In genomic region chrX:130902783-130903613, GRCh38 we compare ENCODE assay signal across 8 cellular contexts. TPM values are rescaled to one million over a fixed set of nuclear protein-coding genes. Genes with fewer than 3 reads are reported as not detected.
A peak's percentile ranks its signal among the peaks of the same experiment; 100 is the strongest.
DNase-seq lines count a peak whose midpoint lies in the region; ATAC-seq and TF ChIP-seq lines count a peak whose summit lies in the region.

A gene with protein sequence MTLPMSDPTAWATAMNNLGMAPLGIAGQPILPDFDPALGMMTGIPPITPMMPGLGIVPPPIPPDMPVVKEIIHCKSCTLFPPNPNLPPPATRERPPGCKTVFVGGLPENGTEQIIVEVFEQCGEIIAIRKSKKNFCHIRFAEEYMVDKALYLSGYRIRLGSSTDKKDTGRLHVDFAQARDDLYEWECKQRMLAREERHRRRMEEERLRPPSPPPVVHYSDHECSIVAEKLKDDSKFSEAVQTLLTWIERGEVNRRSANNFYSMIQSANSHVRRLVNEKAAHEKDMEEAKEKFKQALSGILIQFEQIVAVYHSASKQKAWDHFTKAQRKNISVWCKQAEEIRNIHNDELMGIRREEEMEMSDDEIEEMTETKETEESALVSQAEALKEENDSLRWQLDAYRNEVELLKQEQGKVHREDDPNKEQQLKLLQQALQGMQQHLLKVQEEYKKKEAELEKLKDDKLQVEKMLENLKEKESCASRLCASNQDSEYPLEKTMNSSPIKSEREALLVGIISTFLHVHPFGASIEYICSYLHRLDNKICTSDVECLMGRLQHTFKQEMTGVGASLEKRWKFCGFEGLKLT (minus strand): TSS chrX:130903209. CDS start chrX:130703216, 199,993 bp downstream.

- 0 to 39% (median 14%) methylated on average over 35 to 50 of the region's 50 CpGs for WGBS in heart left ventricle, 4 donors
- WGBS in upper lobe of left lung, 2 donors, result 0 to 30% methylated on average over 12 to 49 of the region's 50 CpGs

- intact Hi-C loops in heart left ventricle (cut with DNase I) (loop anchor here in 1 of 10 donors (5.0 kb wide), 1 partner anchor 826 kb away; no protein-coding TSS in a partner anchor), posterior cingulate gyrus (cut with DNase I) (loop anchor here (5.0 kb wide), 1 partner anchor 501 kb away; the partner anchor contains the start of gene RBMX2)

- TF ChIP-seq POLR2A in heart left ventricle (IDR thresholded peaks at IDR 0.05), result peak; percentile 52 to 85
- peak; percentile 20 to 78 (median 49) for TF ChIP-seq POLR2A in upper lobe of left lung (IDR thresholded peaks at IDR 0.05)

- peaks cover 4% of the 10 kb centered on the region for H3K4me1 ChIP-seq in adipocyte (ENCODE audit: control insufficient read depth, insufficient read depth, low read length)
- H3K4me1 ChIP-seq in heart left ventricle, result peaks cover 0 to 5% (median 0%) of the 10 kb centered on the region in 12 donors
- H3K4me1 ChIP-seq in upper lobe of left lung, result peaks cover 0 to 3% (median 0%) of the 10 kb centered on the region in 4 donors

- H3K27ac ChIP-seq in heart left ventricle (peak within 1 kb of the TSS; percentile 83 to 96 (median 90)), upper lobe of left lung (peak within 1 kb of the TSS; percentile 80 to 86 (median 84))

- no peaks in the 10 kb centered on the region for H3K36me3 ChIP-seq in adipocyte (ENCODE audit: control insufficient read depth, insufficient read depth, low read length, severe bottlenecking)
- H3K36me3 ChIP-seq in heart left ventricle, result peaks cover 0 to 11% (median 0%) of the 10 kb centered on the region in 9 donors
- H3K36me3 ChIP-seq in upper lobe of left lung, result no peaks in the 10 kb centered on the region

- H3K27me3 ChIP-seq in adipocyte (replicated peaks; ENCODE audit: control insufficient read depth, insufficient read depth, low read length) (peaks cover 5% of the 10 kb centered on the region), heart left ventricle (peaks cover 0 to 3% (median 0%) of the 10 kb centered on the region in 9 donors), upper lobe of left lung (no peaks in the 10 kb centered on the region)

- TF ChIP-seq EP300 in upper lobe of left lung (IDR thresholded peaks at IDR 0.05), result no peak

- DNase-seq in NCI-H1436 (lab: John Stamatoyannopoulos, UW) (peak; percentile 97), T follicular helper cell (ENCODE audit: low read depth) (peak; percentile 70), adipocyte (ENCODE audit: low read depth) (peak; percentile 96), heart left ventricle (peak; percentile 92 to 96 (median 94)), posterior cingulate gyrus (peak; percentile 86 to 99 (median 92)), upper lobe of left lung (peak; percentile 89 to 96)

- peak within 1 kb of the TSS; percentile 86 for H3K9ac ChIP-seq in adipocyte (ENCODE audit: low read length)

- no peak for TF ChIP-seq CTCF in GM12875 (IDR thresholded peaks at IDR 0.05; ENCODE audit: borderline replicate concordance, insufficient read depth, low read depth, low read length)
- TF ChIP-seq CTCF in heart left ventricle (IDR thresholded peaks at IDR 0.05), result no peak
- TF ChIP-seq CTCF in upper lobe of left lung (IDR thresholded peaks at IDR 0.05), result no peak

- ATAC-seq in HG02798 (IDR thresholded peaks at IDR 0.05; ENCODE audit: poor library complexity, unreplicated experiment) (peak; percentile 99), heart left ventricle (peak; percentile 99), upper lobe of left lung (ENCODE audit: low FRiP score in 2 of 2) (peak; percentile 98 to 100)

- H3K4me3 ChIP-seq in GM12875 (ENCODE audit: low read depth, low read length) (peak within 1 kb of the TSS; percentile 76), adipocyte (ENCODE audit: low read length) (peak within 1 kb of the TSS; percentile 84), heart left ventricle (peak within 1 kb of the TSS; percentile 48 to 80 (median 66)), upper lobe of left lung (peak within 1 kb of the TSS; percentile 51 to 83 (median 60))

- no peaks in the 10 kb centered on the region for H3K9me3 ChIP-seq in adipocyte (ENCODE audit: control insufficient read depth, low read length)
- no peaks in the 10 kb centered on the region for H3K9me3 ChIP-seq in heart left ventricle
- H3K9me3 ChIP-seq in upper lobe of left lung, result no peaks in the 10 kb centered on the region

RNA-seq across cellular contexts. Expression of the gene that starts here (rescaled TPM):
- 10 to 100 TPM; 14.0 to 23.0 (median 17.6) TPM for total RNA-seq in heart left ventricle
- 10 to 100 TPM in 1 of 2 donors, 1 to 10 TPM in 1; 3.0 to 11.2 TPM for polyA plus RNA-seq in heart left ventricle
- 10 to 100 TPM in 3 of 6 donors, 1 to 10 TPM in 3; 7.3 to 14.8 (median 9.6) TPM for total RNA-seq in upper lobe of left lung

Comparison
In these comparisons a context has a peak if more than half of its experiments do, and no peak if none do; other contexts are left out.
1. Peak in every context shown above with its lines: DNase-seq, ATAC-seq, H3K4me3 ChIP-seq and H3K27ac ChIP-seq.